In the genomic region with DNA sequence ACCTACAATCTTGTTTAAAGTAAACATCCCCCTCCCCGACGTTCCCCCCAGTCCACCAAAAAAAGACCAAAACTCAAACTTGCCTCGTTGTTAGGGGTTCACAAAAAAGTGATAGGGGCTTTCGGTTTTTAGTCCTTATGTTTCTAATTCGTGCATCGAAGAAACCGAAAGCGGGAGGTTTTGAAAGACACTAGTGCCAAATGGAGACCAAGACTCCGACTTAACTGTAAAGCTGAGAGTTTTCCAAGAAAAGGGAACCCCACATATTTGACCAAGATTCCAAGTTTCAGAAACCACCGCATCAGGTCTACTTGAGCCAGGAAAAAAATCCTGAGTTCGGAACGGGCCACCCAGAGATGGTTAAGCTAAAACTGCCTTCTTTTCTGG, we compare ENCODE assay signal across 8 cellular contexts. TPM values are rescaled to one million over a fixed set of nuclear protein-coding genes. Genes with fewer than 3 reads are reported as not detected.
A peak's percentile ranks its signal among the peaks of the same experiment; 100 is the strongest.
DNase-seq lines count a peak whose midpoint lies in the region; ATAC-seq and TF ChIP-seq lines count a peak whose summit lies in the region.

No MANE protein-coding gene starts in this region.

- H3K27me3 Mint-ChIP-seq in mesothelial cell of epicardium (ENCODE audit: low read depth) = no peaks in the 10 kb centered on the region

- 0 to 1% methylated on average over 11 to 12 of the region's 12 CpGs for WGBS in body of pancreas, 2 donors

- H3K9me3 ChIP-seq in HUES6 (ENCODE audit: control insufficient read depth, insufficient read depth, low read depth, low read length) (no peaks in the 10 kb centered on the region), body of pancreas (no peaks in the 10 kb centered on the region)

- peaks cover 85% of the 10 kb centered on the region for H3K79me2 ChIP-seq in ACC112 (ENCODE audit: control insufficient read depth, insufficient read depth, low read length, unreplicated experiment)

- H3K27ac ChIP-seq in ACC112 (ENCODE audit: low read depth, low read length) (peak overlapping the region; percentile 61), HUES6 (ENCODE audit: low read depth, low read length) (peak overlapping the region; percentile 92), body of pancreas (peak overlapping the region; percentile 67 to 87 (median 74))

- H3K9ac ChIP-seq in HUES6 (ENCODE audit: low read length) = peak overlapping the region; percentile 97

- H3K4me3 ChIP-seq in ACC112 (ENCODE audit: low read depth, low read length) (peak overlapping the region; percentile 97), HUES6 (ENCODE audit: low read depth, low read length) (peak overlapping the region; percentile 99), body of pancreas (peak overlapping the region; percentile 52 to 75)

- ATAC-seq in body of pancreas = no peak
- no peak for ATAC-seq in GM19455 (IDR thresholded peaks at IDR 0.05; ENCODE audit: unreplicated experiment)
- no peak for ATAC-seq in HG02852 (IDR thresholded peaks at IDR 0.05; ENCODE audit: unreplicated experiment)

- H3K36me3 ChIP-seq in ACC112 (ENCODE audit: insufficient read depth, low read length) (peaks cover 16% of the 10 kb centered on the region), HUES6 (ENCODE audit: control insufficient read depth, insufficient read depth, low read length) (peaks cover 33% of the 10 kb centered on the region), body of pancreas (replicated peaks in 1 of 2; ENCODE audit: insufficient read depth in 1 of 2, low read depth in 2 of 2) (peaks cover 0 to 8% of the 10 kb centered on the region in 2 donors)

- in situ Hi-C loops in GM13977 (cut with MboI; ENCODE audit: low pct_unique_long_range_greater_than_20kb, low sequenced_read_pairs, unreplicated experiment) = loop anchor here (25.0 kb wide), 3 partner anchors 331 to 906 kb away; no protein-coding TSS in a partner anchor

- peaks cover 39% of the 10 kb centered on the region for H3K4me1 Mint-ChIP-seq in mesothelial cell of epicardium

- H3K4me1 ChIP-seq in ACC112 (ENCODE audit: control insufficient read depth, insufficient read depth, low read length, unreplicated experiment) (peaks cover 20% of the 10 kb centered on the region), HUES6 (ENCODE audit: control insufficient read depth, insufficient read depth, low read length) (peaks cover 4% of the 10 kb centered on the region; the same call in 1 of the 2 replicates), body of pancreas (peaks cover 47% of the 10 kb centered on the region)

- peak overlapping the region; percentile 99 for H3K27ac Mint-ChIP-seq in mesothelial cell of epicardium

- TF ChIP-seq CTCF in body of pancreas (IDR thresholded peaks at IDR 0.05) (no peak), mesothelial cell of epicardium (IDR thresholded peaks at IDR 0.05; ENCODE audit: unreplicated experiment) (no peak), GM13977 (IDR thresholded peaks at IDR 0.05; ENCODE audit: extremely low read depth, insufficient read depth, missing control alignments) (no peak)

- H3K9me3 Mint-ChIP-seq in mesothelial cell of epicardium = no peaks in the 10 kb centered on the region

- peaks cover 2% of the 10 kb centered on the region for H3K36me3 Mint-ChIP-seq in mesothelial cell of epicardium

- H3K4me3 Mint-ChIP-seq in mesothelial cell of epicardium = peak overlapping the region; percentile 100

- H3K27me3 ChIP-seq in ACC112 (ENCODE audit: insufficient read depth, low read length) (no peaks in the 10 kb centered on the region), HUES6 (ENCODE audit: control insufficient read depth, insufficient read depth, low read length) (no peaks in the 10 kb centered on the region), body of pancreas (no peaks in the 10 kb centered on the region)

- intact Hi-C loops in body of pancreas (cut with DNase I) = no loop called here

- TF ChIP-seq POLR2A in body of pancreas (IDR thresholded peaks at IDR 0.05) = no peak

- DNase-seq in body of pancreas (no peak), mesothelial cell of epicardium (ENCODE audit: low spot score in 2 of 2, unreplicated experiment in 2 of 2) (no peak), GM13977 (ENCODE audit: low spot score) (no peak)
- no peak for DNase-seq in activated effector memory CD4-positive, alpha-beta T cell treated with Interleukin-2 at 50 U/mL for 16 hours

- peak overlapping the region; percentile 85 for H2AFZ ChIP-seq in ACC112 (ENCODE audit: low read length, unreplicated experiment)

RNA-seq across cellular contexts. Expression of gene PSMA2, which starts 0.5 kb away (rescaled TPM):
- total RNA-seq in body of pancreas (10 to 100 TPM; 28.0 to 32.7 TPM), mesothelial cell of epicardium (72.3 to 76.3 TPM (median 74.7 TPM) in 3 replicates)

RNA-seq across cellular contexts. Expression of gene MRPL32, which starts 0.7 kb away (rescaled TPM):
- total RNA-seq in body of pancreas = 10 to 100 TPM; 15.5 to 25.7 TPM
- 52.0 to 53.5 TPM (median 53.0 TPM) in 3 replicates for total RNA-seq in mesothelial cell of epicardium

RNA-seq across cellular contexts. Expression of gene C7orf25, which starts 19.6 kb away (rescaled TPM):
- total RNA-seq in body of pancreas (1 to 10 TPM; 4.9 to 6.0 TPM), mesothelial cell of epicardium (5.0 to 5.8 TPM (median 5.7 TPM) in 3 replicates)
